Comparison of ENCODE assay signal across 8 cellular contexts in the genomic region with DNA sequence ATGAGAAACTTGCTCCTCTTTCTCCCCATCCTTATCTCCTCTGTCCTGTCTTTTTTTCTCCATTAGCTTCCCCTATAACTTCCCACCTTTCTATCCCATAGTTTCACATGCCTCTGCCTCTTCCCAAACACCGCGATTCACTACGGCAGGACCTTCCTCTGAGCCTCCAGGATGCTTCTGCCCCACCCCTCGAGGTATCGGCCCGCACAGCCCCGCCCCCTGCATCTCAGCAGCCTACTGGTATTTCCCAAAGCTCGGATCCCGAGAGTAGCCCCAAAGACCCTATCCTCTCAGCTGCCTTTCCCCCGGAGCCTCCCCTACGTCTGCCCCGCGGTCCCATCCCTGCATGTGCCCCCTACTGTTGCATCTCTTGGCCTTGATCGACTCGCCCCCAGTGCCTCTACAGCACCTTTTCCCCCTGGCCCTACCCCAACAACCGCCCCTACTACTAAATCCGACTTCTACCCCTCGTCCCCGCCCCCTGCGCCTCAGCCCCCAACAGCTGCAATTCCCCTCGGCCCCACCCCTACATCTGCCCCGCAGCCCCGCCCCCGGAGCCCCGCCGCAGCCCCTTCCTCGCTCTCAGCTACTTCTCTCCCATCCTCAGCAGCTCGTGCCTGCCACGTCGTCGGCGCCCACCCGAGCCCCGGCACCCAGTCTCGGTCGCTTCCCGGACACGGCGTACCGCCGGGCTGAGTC. TPM values are rescaled to one million over a fixed set of nuclear protein-coding genes. Genes with fewer than 3 reads are reported as not detected.
DNase-seq lines count a peak whose midpoint lies in the region; ATAC-seq and TF ChIP-seq lines count a peak whose summit lies in the region.

No MANE protein-coding gene starts in this region.

- no peak overlapping the region for H4K5ac ChIP-seq in H9 (ENCODE audit: insufficient read length, low read depth, low read length)

- H3K27ac ChIP-seq in H9 (ENCODE audit: insufficient read length, low read depth, low read length) (no peak overlapping the region), esophagus muscularis mucosa (replicated peaks in 1 of 4) (peak overlapping the region; percentile 87 to 96 (median 94)), testis (peak overlapping the region; percentile 88 to 91)

- no peak overlapping the region for H3K4ac ChIP-seq in H9 (ENCODE audit: low read depth, low read length)

- H3K4me3 Mint-ChIP-seq in H9 (peak overlapping the region; percentile 92 to 97), natural killer cell (peak overlapping the region; percentile 94)

- no peak overlapping the region for H4K8ac ChIP-seq in H9 (replicated peaks; ENCODE audit: insufficient read length, low read depth, low read length)

- peaks cover 7 to 14% of the 10 kb centered on the region in 2 experiments for H3K4me1 Mint-ChIP-seq in H9
- H3K4me1 Mint-ChIP-seq in natural killer cell = peaks cover 11 to 36% of the 10 kb centered on the region in 2 donors

- H3K56ac ChIP-seq in H9 (ENCODE audit: insufficient read length, low read depth, low read length) = no peak overlapping the region

- no CpG with 5 or more reads among the region's 41 CpGs for WGBS in H9 (ENCODE audit: extremely low coverage, insufficient read length, low lambda C conversion rate)
- WGBS in esophagus muscularis mucosa = under 1% methylated on average over 26 of the region's 41 CpGs
- WGBS in testis, 2 donors = 0 to 1% methylated on average over 22 to 41 of the region's 41 CpGs

- H3K23me2 ChIP-seq in H9 (ENCODE audit: insufficient read length, low read depth, low read length, poor library complexity, severe bottlenecking) = no peaks in the 10 kb centered on the region

- intact Hi-C loops in esophagus muscularis mucosa (cut with DNase I) = no loop called here
- intact Hi-C loops in natural killer cell (cut with micrococcal nuclease) = loop anchor here (2.0 to 5.0 kb wide), 2 partner anchors 60 to 179 kb away; partner anchors contain the start of gene PEX11B
- intact Hi-C loops in testis (cut with DNase I; ENCODE audit: low total_unique reads) = no loop called here

- H3K36me3 Mint-ChIP-seq in H9 (ENCODE audit: insufficient read depth in 1 of 3, low read depth in 3 of 3) (peaks cover 37 to 38% (median 38%) of the 10 kb centered on the region in 3 experiments), natural killer cell (peaks cover 8% of the 10 kb centered on the region)

- H3K79me2 ChIP-seq in H9 (ENCODE audit: insufficient read depth, low read length) = no peaks in the 10 kb centered on the region

- H3K4me1 ChIP-seq in H9 (ENCODE audit: insufficient read depth, low read length) (peaks cover 4% of the 10 kb centered on the region; the same call in 1 of the 2 replicates), esophagus muscularis mucosa (peaks cover 13 to 24% (median 23%) of the 10 kb centered on the region in 4 donors), testis (peaks cover 13% of the 10 kb centered on the region)

- H3K27ac Mint-ChIP-seq in H9 (peak overlapping the region; percentile 95 to 98 (median 98); a peak in 6 of 7 replicates), natural killer cell (peak overlapping the region; percentile 79 to 96)

- H3K23ac ChIP-seq in H9 (ENCODE audit: insufficient read length, low read depth, low read length) = no peak overlapping the region

- no peak for TF ChIP-seq CTCF in H9 (conservative IDR thresholded peaks at IDR 0.05)
- TF ChIP-seq CTCF in esophagus muscularis mucosa (IDR thresholded peaks at IDR 0.05) = peak in 1 of 3 experiments; percentile 6
- no peak for TF ChIP-seq CTCF in natural killer cell (IDR thresholded peaks at IDR 0.05)
- TF ChIP-seq CTCF in testis (IDR thresholded peaks at IDR 0.05) = no peak

- no peaks in the 10 kb centered on the region for H4K20me1 ChIP-seq in H9 (ENCODE audit: control insufficient read depth, insufficient read depth, insufficient read length)

- TF ChIP-seq POLR2A in esophagus muscularis mucosa (IDR thresholded peaks at IDR 0.05; ENCODE audit: low read depth) (no peak), testis (IDR thresholded peaks at IDR 0.05) (no peak)

- peak overlapping the region; percentile 90 for H3K18ac ChIP-seq in H9 (ENCODE audit: insufficient read length, low read depth, low read length)

- H3K27me3 Mint-ChIP-seq in H9 (ENCODE audit: low read depth) (peaks cover 1% of the 10 kb centered on the region; the same call in 1 of the 2 replicates), natural killer cell (ENCODE audit: low read depth in 2 of 2) (no peaks in the 10 kb centered on the region)

- H3K27me3 ChIP-seq in H9 (ENCODE audit: insufficient read depth, low read length) = no peaks in the 10 kb centered on the region
- no peaks in the 10 kb centered on the region for H3K27me3 ChIP-seq in esophagus muscularis mucosa
- no peaks in the 10 kb centered on the region for H3K27me3 ChIP-seq in testis

- H3K9ac ChIP-seq in H9 (ENCODE audit: extremely low read depth, insufficient read length, low read length) = peak overlapping the region; percentile 64

- H3K36me3 ChIP-seq in esophagus muscularis mucosa (peaks cover 15 to 37% (median 35%) of the 10 kb centered on the region in 4 donors), testis (ENCODE audit: low read depth, missing control alignments) (no peaks in the 10 kb centered on the region)

- H3K14ac ChIP-seq in H9 (ENCODE audit: insufficient read depth, low read length) = peak overlapping the region; percentile 81; the same call in 1 of the 2 replicates

- no peak overlapping the region for H2BK20ac ChIP-seq in H9 (ENCODE audit: low read depth, low read length, poor library complexity, severe bottlenecking)

- H3K4me2 ChIP-seq in H9 (ENCODE audit: insufficient read depth, insufficient read length, low read length) = peak overlapping the region; percentile 86

- H2AK5ac ChIP-seq in H9 (ENCODE audit: insufficient read length, low read length) = no peak overlapping the region

- no peak overlapping the region for H2BK15ac ChIP-seq in H9 (ENCODE audit: low read depth, low read length)

- H3K9me3 Mint-ChIP-seq in H9 (peaks cover 4 to 5% of the 10 kb centered on the region in 2 experiments; a peak in 4 of 5 replicates), natural killer cell (no peaks in the 10 kb centered on the region)

- ATAC-seq in natural killer cell (peak; percentile 28 to 40 (median 35)), GM18870 (IDR thresholded peaks at IDR 0.05; ENCODE audit: unreplicated experiment) (no peak)

- H3K79me1 ChIP-seq in H9 (ENCODE audit: insufficient read depth, low read depth, low read length, poor library complexity, severe bottlenecking) = peaks cover 3% of the 10 kb centered on the region

- TF ChIP-seq EP300 in esophagus muscularis mucosa (IDR thresholded peaks at IDR 0.05) = no peak

- no peak overlapping the region for H3T11ph ChIP-seq in H9 (ENCODE audit: low read length)

- H4K91ac ChIP-seq in H9 (ENCODE audit: insufficient read length, low read depth, low read length) = no peak overlapping the region

- H2BK5ac ChIP-seq in H9 (ENCODE audit: insufficient read length, low read length) = no peak overlapping the region

- no peaks in the 10 kb centered on the region for H3K9me3 ChIP-seq in H9 (ENCODE audit: control insufficient read depth, low read depth, low read length)
- no peaks in the 10 kb centered on the region for H3K9me3 ChIP-seq in esophagus muscularis mucosa
- H3K9me3 ChIP-seq in testis = no peaks in the 10 kb centered on the region

- no peak overlapping the region for H2BK120ac ChIP-seq in H9 (ENCODE audit: low read depth, low read length, poor library complexity, severe bottlenecking)

- DNase-seq in COR-L47 (lab: John Stamatoyannopoulos, UW) (peak; percentile 46), H9 (peak; percentile 92), NCI-H510A (lab: John Stamatoyannopoulos, UW) (peak; percentile 62), activated T-cell treated with anti-CD3 and anti-CD28 coated beads for 24 hours (ENCODE audit: low read depth) (peak; percentile 25), esophagus muscularis mucosa (ENCODE audit: extremely low spot score) (no peak), natural killer cell (peak; percentile 29), testis (peak; percentile 73)

- no peak overlapping the region for H2AFZ ChIP-seq in H9 (ENCODE audit: low read length)

- H3K4me3 ChIP-seq in esophagus muscularis mucosa (peak overlapping the region; percentile 83 to 95 (median 88)), testis (peak overlapping the region; percentile 82 to 85)

- no peak overlapping the region for H2BK12ac ChIP-seq in H9 (ENCODE audit: insufficient read length, low read depth, low read length)

RNA-seq across cellular contexts. Expression of gene PIAS3, which starts 0.5 kb away (rescaled TPM):
- 33.9 TPM in 2 replicates for total RNA-seq in H9 (2021)
- 10 to 100 TPM; 11.9 to 25.3 (median 22.9) TPM for total RNA-seq in esophagus muscularis mucosa
- total RNA-seq in natural killer cell = 10 to 100 TPM; 40.1 to 53.3 (median 51.0) TPM
- total RNA-seq in testis = 10 to 100 TPM; 39.8 to 40.1 TPM
- polyA plus RNA-seq in testis (ENCODE audit: insufficient read depth, low read depth, low replicate concordance) = 30.9 TPM

RNA-seq across cellular contexts. Expression of gene NUDT17, which starts 13.0 kb away (rescaled TPM):
- total RNA-seq in H9 (2021) (3.0 and 4.0 TPM in 2 replicates), esophagus muscularis mucosa (1 to 10 TPM; 1.2 to 3.6 (median 1.6) TPM), natural killer cell (1 to 10 TPM; 3.3 to 4.9 (median 3.4) TPM), testis (10 to 100 TPM in 1 of 2 donors, 1 to 10 TPM in 1; 9.5 to 13.1 TPM)
- 9.5 TPM for polyA plus RNA-seq in testis (ENCODE audit: insufficient read depth, low read depth, low replicate concordance)

RNA-seq across cellular contexts. Expression of gene ANKRD35, which starts 27.3 kb away (rescaled TPM):
- total RNA-seq in H9 (2021) (0.18 and 0.28 TPM in 2 replicates), esophagus muscularis mucosa (10 to 100 TPM in 2 of 4 donors, 1 to 10 TPM in 2; 4.0 to 11.1 (median 8.4) TPM), natural killer cell (under 1 TPM; 0.14 to 0.23 (median 0.23) TPM), testis (1 to 10 TPM; 1.3 to 1.7 TPM)
- polyA plus RNA-seq in testis (ENCODE audit: insufficient read depth, low read depth, low replicate concordance) = 3.3 TPM

RNA-seq across cellular contexts. Expression of gene POLR3C, which starts 34.4 kb away (rescaled TPM):
- total RNA-seq in H9 (2021) (33.4 and 37.2 TPM in 2 replicates), esophagus muscularis mucosa (10 to 100 TPM; 22.3 to 34.1 (median 27.8) TPM), natural killer cell (10 to 100 TPM; 26.4 to 37.2 (median 27.5) TPM), testis (10 to 100 TPM; 56.2 to 63.8 TPM)
- 73.3 TPM for polyA plus RNA-seq in testis (ENCODE audit: insufficient read depth, low read depth, low replicate concordance)

RNA-seq across cellular contexts. Expression of gene RNF115, which starts 34.5 kb away (rescaled TPM):
- 10.8 and 11.0 TPM in 2 replicates for total RNA-seq in H9 (2021)
- total RNA-seq in esophagus muscularis mucosa = 10 to 100 TPM; 37.8 to 46.3 (median 40.3) TPM
- 10 to 100 TPM; 26.7 to 31.8 (median 30.8) TPM for total RNA-seq in natural killer cell
- 10 to 100 TPM; 24.4 to 29.1 TPM for total RNA-seq in testis
- polyA plus RNA-seq in testis (ENCODE audit: insufficient read depth, low read depth, low replicate concordance) = 13.8 TPM
